ENCODE assay signal across 8 cellular contexts in the genomic region with DNA sequence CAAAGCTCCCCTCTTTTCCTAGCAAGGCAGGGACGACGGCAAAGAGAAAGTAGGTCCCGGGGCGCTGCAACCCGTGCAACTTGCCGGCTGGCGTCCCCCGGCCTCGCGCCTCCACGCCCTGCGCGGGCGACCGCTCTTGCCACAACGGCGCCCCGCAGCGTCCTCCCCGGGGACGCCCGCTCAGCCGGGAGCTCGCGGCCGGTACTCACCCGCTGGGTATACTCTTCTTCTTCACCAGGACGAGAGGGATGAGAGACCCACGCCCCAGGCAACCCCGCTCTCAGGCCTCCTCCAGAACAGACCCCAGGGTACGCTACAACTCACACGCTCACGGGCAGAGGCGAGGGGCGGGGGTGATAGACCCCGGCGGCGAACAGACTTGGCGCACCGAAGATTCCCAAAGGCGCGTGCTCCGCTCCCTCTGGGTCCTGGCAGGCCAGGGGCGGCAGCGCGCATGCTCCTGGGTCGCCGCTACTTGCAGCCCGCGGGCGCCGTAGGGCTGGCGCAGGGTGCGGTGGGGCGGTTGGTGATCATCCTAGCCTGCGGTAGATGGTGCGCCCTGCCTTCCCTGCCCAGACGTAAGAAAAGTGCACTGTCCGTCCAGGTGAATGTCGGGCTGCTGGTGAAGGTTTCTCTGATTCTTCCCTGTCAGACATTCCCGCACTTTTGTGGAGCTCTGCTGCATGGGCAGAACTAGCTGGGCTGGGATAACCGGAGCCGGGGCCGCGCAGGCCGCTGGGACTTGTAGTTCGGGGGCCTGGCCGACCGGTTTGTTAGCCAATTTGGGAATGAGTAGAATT. TPM values are rescaled to one million over a fixed set of nuclear protein-coding genes. Genes with fewer than 3 reads are reported as not detected.
A peak's percentile ranks its signal among the peaks of the same experiment; 100 is the strongest.
DNase-seq lines count a peak whose midpoint lies in the region; TF ChIP-seq lines count a peak whose summit lies in the region.

A gene with protein sequence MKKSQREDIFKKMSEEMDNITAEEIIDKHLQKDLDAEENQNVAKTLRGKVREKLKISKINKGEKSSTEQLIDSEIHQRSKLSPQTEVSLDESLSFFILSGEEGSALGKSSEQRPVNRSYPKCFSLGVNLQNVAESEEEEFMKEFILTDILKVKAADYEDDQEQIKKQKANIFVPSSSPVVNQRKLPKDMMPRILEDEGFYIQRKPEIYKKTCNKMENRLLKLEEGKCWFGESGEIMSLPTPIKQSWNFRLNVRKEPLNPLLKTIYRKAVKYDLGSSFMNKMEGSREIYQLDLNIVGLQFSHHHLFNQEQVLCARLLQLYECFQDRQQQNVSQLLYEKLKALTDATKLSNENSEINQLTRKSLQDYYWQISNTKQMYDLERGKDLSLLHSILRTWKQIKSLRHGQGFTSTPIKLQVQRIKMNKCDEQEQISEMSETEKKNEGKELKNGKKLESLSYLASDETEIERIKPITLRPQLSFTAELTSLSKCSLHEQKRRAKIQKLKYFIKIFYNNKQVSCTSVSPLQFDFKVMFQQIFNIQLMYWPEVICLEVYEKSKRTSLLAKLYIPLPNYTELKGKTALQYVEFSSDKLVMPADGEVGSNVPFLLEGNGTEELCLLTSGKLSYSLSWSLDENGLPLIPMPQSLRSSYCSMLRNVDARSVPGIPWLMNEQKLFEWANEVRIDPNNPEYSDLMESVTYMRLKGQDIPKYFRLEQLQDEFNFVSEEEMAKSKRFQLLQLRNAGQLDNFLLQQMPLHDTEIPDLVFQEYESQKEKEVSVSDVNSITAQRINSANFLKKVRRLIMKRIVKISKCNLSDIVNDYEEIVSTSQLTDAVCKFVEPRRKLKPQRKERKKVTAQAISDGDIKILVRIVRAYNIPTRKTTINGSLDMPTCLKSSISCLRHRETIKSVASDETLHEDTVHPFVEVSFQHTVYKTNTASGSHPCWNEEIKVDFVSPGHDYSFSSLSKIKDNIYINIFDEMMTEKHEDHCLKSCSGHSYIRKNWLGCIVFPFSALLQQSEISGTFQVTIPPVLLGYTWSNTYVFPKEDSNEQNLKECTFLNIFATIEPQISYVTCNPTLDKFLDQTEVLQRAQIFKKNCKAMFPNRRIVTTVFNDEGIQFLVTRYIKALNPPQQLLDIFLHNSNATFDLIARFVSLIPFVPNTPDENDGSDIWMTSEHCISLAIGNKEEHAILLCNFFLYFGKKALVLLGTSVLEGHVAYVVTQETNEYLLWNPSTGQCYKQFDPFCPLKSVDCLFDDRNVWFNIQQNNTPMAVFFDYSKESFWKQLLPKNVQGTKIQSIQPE (N-terminal part only) (plus strand): TSS at position 522 of the 800 bp plus-strand sequence. CDS start 3,349 bp downstream, outside the sequence.

- H3K9me3 ChIP-seq in Loucy (ENCODE audit: insufficient read depth, low read depth, low read length) (no peaks in the 10 kb centered on the region), cardiac muscle cell (ENCODE audit: low read depth) (no peaks in the 10 kb centered on the region), parathyroid adenoma (ENCODE audit: control insufficient read depth, low read length) (no peaks in the 10 kb centered on the region)

- TF ChIP-seq CTCF in GM06990 (IDR thresholded peaks at IDR 0.05; ENCODE audit: insufficient read depth, low read length, poor library complexity, severe bottlenecking) (peak; percentile 13), Loucy (conservative IDR thresholded peaks at IDR 0.05; ENCODE audit: low read length) (no peak), cardiac muscle cell (IDR thresholded peaks at IDR 0.05; ENCODE audit: low read depth, low read length) (peak; percentile 9), parathyroid adenoma (IDR thresholded peaks at IDR 0.05) (no peak), type B pancreatic cell (conservative IDR thresholded peaks at IDR 0.05) (peak; percentile 9)

- peak within 1 kb of the TSS; percentile 87 for H3K27ac Mint-ChIP-seq in type B pancreatic cell

- H3K36me3 Mint-ChIP-seq in type B pancreatic cell, result peaks cover 5% of the 10 kb centered on the region

- peak within 1 kb of the TSS; percentile 87 for H3K4me3 ChIP-seq in GM06990 (replicated peaks; ENCODE audit: low read depth, low read length)
- H3K4me3 ChIP-seq in H7 (ENCODE audit: insufficient read depth, low read depth, low read length), result peak within 1 kb of the TSS; percentile 75
- peak within 1 kb of the TSS; percentile 79 for H3K4me3 ChIP-seq in Loucy (ENCODE audit: low read length, poor library complexity, severe bottlenecking)
- H3K4me3 ChIP-seq in cardiac muscle cell, result peak within 1 kb of the TSS; percentile 54
- H3K4me3 ChIP-seq in parathyroid adenoma (ENCODE audit: low read depth, low read length), result peak within 1 kb of the TSS; percentile 79

- H3K9me2 ChIP-seq in Loucy (replicated peaks; ENCODE audit: low read depth, low read length), result no peaks in the 10 kb centered on the region

- H3K4me1 Mint-ChIP-seq in type B pancreatic cell (ENCODE audit: unreplicated experiment), result peaks cover 9% of the 10 kb centered on the region

- DNase-seq in GM06990 (ENCODE audit: extremely low read depth, insufficient read length), result peak; percentile 85
- DNase-seq in H7, result peak; percentile 95
- DNase-seq in SKM-1 (lab: John Stamatoyannopoulos, UW; ENCODE audit: unreplicated experiment), result peak; percentile 60
- peak; percentile 27 for DNase-seq in activated naive CD8-positive, alpha-beta T cell treated with anti-CD3 and anti-CD28 coated beads, Interleukin-2, amount 50 U/mL, for 16 hours (ENCODE audit: low read depth, low spot score)
- DNase-seq in cardiac muscle cell (ENCODE audit: low read depth in 1 of 2, low spot score in 1 of 2), result peak; percentile 85 to 93
- DNase-seq in type B pancreatic cell (ENCODE audit: extremely low spot score, unreplicated experiment), result peak; percentile 86

- no peaks in the 10 kb centered on the region for H3K36me3 ChIP-seq in GM06990 (ENCODE audit: control insufficient read depth, insufficient read depth, low read length)
- H3K36me3 ChIP-seq in H7 (replicated peaks; ENCODE audit: control insufficient read depth, insufficient read depth, low read length), result peaks cover under 1% of the 10 kb centered on the region
- no peaks in the 10 kb centered on the region for H3K36me3 ChIP-seq in Loucy (ENCODE audit: insufficient read depth, low read length)
- no peaks in the 10 kb centered on the region for H3K36me3 ChIP-seq in cardiac muscle cell
- no peaks in the 10 kb centered on the region for H3K36me3 ChIP-seq in parathyroid adenoma (ENCODE audit: control insufficient read depth, insufficient read depth, low read length)

- H3K27ac ChIP-seq in cardiac muscle cell (peak within 1 kb of the TSS; percentile 82), parathyroid adenoma (peak within 1 kb of the TSS; percentile 63)

- H3K9ac ChIP-seq in Loucy (ENCODE audit: low read depth, low read length, poor library complexity, severe bottlenecking), result peak within 1 kb of the TSS; percentile 71
- H3K9ac ChIP-seq in parathyroid adenoma, result peak within 1 kb of the TSS; percentile 62

- H3K79me2 ChIP-seq in Loucy (ENCODE audit: insufficient read depth, low read length) (no peaks in the 10 kb centered on the region; the same call in 1 of the 2 replicates), parathyroid adenoma (no peaks in the 10 kb centered on the region)

- H2AFZ ChIP-seq in Loucy (ENCODE audit: low read length), result peak within 1 kb of the TSS; percentile 80
- peak within 1 kb of the TSS; percentile 99 for H2AFZ ChIP-seq in parathyroid adenoma

- no peaks in the 10 kb centered on the region for H3K4me1 ChIP-seq in Loucy (ENCODE audit: insufficient read depth, low read length, poor library complexity, severe bottlenecking)
- peaks cover 3% of the 10 kb centered on the region for H3K4me1 ChIP-seq in cardiac muscle cell (ENCODE audit: low read depth)
- H3K4me1 ChIP-seq in parathyroid adenoma, result peaks cover 12% of the 10 kb centered on the region

- H3F3A ChIP-seq in Loucy (ENCODE audit: low read depth), result no peaks in the 10 kb centered on the region

- peaks cover 7% of the 10 kb centered on the region for H3K27me3 Mint-ChIP-seq in type B pancreatic cell

- H3K4me2 ChIP-seq in Loucy (ENCODE audit: low read depth, low read length, poor library complexity, severe bottlenecking), result peak within 1 kb of the TSS; percentile 61
- peak within 1 kb of the TSS; percentile 86 for H3K4me2 ChIP-seq in parathyroid adenoma (ENCODE audit: low read length)

- H4K20me1 ChIP-seq in Loucy (ENCODE audit: insufficient read depth, low read length, poor library complexity, severe bottlenecking), result no peaks in the 10 kb centered on the region

- H3K27me3 ChIP-seq in GM06990 (replicated peaks; ENCODE audit: control insufficient read depth, insufficient read depth, low read length), result no peaks in the 10 kb centered on the region
- H3K27me3 ChIP-seq in H7 (ENCODE audit: control insufficient read depth, insufficient read depth, low read length), result no peaks in the 10 kb centered on the region
- no peaks in the 10 kb centered on the region for H3K27me3 ChIP-seq in Loucy (ENCODE audit: insufficient read depth, low read length, poor library complexity, severe bottlenecking)
- H3K27me3 ChIP-seq in cardiac muscle cell, result no peaks in the 10 kb centered on the region
- H3K27me3 ChIP-seq in parathyroid adenoma (ENCODE audit: control insufficient read depth, insufficient read depth, low read length), result no peaks in the 10 kb centered on the region

- H3K4me3 Mint-ChIP-seq in type B pancreatic cell, result peak within 1 kb of the TSS; percentile 92

- peaks cover 5% of the 10 kb centered on the region for H3K9me3 Mint-ChIP-seq in type B pancreatic cell

RNA-seq across cellular contexts. Expression of the gene that starts here (rescaled TPM):
- total RNA-seq in H7 (2014; rRNA removed; shearing (Covaris generic)), result 0.07 and 0.35 TPM in 2 replicates
- total RNA-seq in cardiac muscle cell (0.07 and 0.15 TPM in 2 replicates), type B pancreatic cell (ENCODE audit: low replicate concordance) (0.24 and 0.34 TPM in 2 replicates)
- polyA plus RNA-seq in cardiac muscle cell, result 0.18 and 0.35 TPM in 2 replicates

Comparison
In these comparisons a context has a peak if more than half of its experiments do, and no peak if none do; other contexts are left out.
1. Peak in every context shown above with its lines: DNase-seq, H3K4me3 ChIP-seq and H3K27ac ChIP-seq.
2. Peak in DNase-seq and H3K4me3 ChIP-seq in H7; RNA of the gene not detected or under 1 TPM.
3. Peak in DNase-seq, H3K4me3 ChIP-seq and H3K27ac ChIP-seq in cardiac muscle cell; RNA of the gene not detected or under 1 TPM.
4. Peak in DNase-seq in type B pancreatic cell; RNA of the gene not detected or under 1 TPM.
5. DNase-seq: peak in every context shown above with its lines; median percentile 95 in H7; 89 in cardiac muscle cell; 86 in type B pancreatic cell; 85 in GM06990; 60 in SKM-1; 27 in activated naive CD8-positive, alpha-beta T cell treated with anti-CD3 and anti-CD28 coated beads, Interleukin-2, amount 50 U/mL, for 16 hours.
6. CTCF ChIP-seq: peak in GM06990 (single experiment), cardiac muscle cell (single experiment) and type B pancreatic cell (single experiment); none in Loucy (single experiment) and parathyroid adenoma (single experiment).